1 cellular context compared by ENCODE assay signal in the genomic region with DNA sequence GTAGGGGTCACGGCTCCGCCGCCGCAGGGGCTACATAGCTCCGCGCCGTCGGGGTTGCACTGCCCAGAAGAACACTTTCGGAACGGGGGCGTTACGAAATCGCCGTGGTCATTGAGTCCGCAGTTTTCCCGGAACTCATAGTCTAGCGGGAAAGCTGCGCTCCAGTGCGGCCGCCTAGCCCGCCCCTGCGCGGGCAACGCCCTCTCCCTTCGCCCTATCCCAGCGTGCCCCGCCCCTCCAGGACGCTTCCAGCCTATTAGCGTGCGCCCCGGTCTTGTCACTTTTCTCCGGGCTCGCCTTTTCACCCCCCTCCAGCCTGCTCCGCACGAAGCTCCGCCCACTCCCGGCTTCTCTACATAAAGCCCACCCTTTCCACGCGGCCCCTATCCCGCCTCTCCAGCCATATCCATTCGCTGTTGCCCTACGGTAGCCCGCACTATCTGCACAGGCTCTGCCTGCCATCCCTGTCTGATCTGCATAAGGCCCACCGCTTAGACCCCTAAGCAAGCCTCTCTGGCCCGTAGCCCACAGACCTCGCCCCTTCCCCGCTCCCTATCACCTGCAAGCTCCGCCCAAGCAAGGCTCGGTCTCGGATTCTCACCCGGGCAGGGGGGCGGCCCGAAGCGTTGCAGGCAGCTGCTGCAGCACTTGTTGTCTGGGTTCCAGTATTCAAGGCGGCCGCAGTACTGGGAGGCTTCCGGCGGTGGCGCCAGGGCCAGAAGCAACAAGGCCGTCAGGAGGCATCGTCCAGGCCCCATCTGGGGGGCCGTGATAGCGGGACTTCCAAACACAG.
TF ChIP-seq lines count a peak whose summit lies in the region.

No MANE protein-coding gene starts in this region.

TF ChIP-seq in PFSK-1, 5 proteins besides CTCF, POLR2A, EP300 and RAD21 (continued from another document):
- TF ChIP-seq, protein P1, sequence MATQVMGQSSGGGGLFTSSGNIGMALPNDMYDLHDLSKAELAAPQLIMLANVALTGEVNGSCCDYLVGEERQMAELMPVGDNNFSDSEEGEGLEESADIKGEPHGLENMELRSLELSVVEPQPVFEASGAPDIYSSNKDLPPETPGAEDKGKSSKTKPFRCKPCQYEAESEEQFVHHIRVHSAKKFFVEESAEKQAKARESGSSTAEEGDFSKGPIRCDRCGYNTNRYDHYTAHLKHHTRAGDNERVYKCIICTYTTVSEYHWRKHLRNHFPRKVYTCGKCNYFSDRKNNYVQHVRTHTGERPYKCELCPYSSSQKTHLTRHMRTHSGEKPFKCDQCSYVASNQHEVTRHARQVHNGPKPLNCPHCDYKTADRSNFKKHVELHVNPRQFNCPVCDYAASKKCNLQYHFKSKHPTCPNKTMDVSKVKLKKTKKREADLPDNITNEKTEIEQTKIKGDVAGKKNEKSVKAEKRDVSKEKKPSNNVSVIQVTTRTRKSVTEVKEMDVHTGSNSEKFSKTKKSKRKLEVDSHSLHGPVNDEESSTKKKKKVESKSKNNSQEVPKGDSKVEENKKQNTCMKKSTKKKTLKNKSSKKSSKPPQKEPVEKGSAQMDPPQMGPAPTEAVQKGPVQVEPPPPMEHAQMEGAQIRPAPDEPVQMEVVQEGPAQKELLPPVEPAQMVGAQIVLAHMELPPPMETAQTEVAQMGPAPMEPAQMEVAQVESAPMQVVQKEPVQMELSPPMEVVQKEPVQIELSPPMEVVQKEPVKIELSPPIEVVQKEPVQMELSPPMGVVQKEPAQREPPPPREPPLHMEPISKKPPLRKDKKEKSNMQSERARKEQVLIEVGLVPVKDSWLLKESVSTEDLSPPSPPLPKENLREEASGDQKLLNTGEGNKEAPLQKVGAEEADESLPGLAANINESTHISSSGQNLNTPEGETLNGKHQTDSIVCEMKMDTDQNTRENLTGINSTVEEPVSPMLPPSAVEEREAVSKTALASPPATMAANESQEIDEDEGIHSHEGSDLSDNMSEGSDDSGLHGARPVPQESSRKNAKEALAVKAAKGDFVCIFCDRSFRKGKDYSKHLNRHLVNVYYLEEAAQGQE (IDR thresholded peaks at IDR 0.05; ENCODE audit: insufficient read depth in 1 of 2, low read depth in 2 of 2, low read length in 2 of 2) = no peak
- TF ChIP-seq POLR2AphosphoS5 (IDR thresholded peaks at IDR 0.05; ENCODE audit: low read depth, low read length) (peak; percentile 88), FOXP2 (optimal IDR thresholded peaks at IDR 0.05; ENCODE audit: borderline replicate concordance, extremely low read depth, extremely low read length, insufficient read depth) (peak; percentile 85)
